Comparison of ENCODE assay signal across 1 cellular context in genomic region chr6:43723737-43724295, GRCh38.
A peak's percentile ranks its signal among the peaks of the same experiment; 100 is the strongest.
TF ChIP-seq lines count a peak whose summit lies in the region.

No MANE protein-coding gene starts in this region.

TF ChIP-seq in HepG2, 621 proteins besides CTCF, POLR2A, EP300 and RAD21 (continued from another document and continues in another):
- TF ChIP-seq LRRFIP1 (CRISPR knock-in tag; conservative IDR thresholded peaks at IDR 0.05) (no peak), ETV5 (CRISPR knock-in tag; IDR thresholded peaks at IDR 0.05; ENCODE audit: borderline replicate concordance) (peak; percentile 34; the same call in 1 of the 2 replicates), IKZF5 (CRISPR knock-in tag; IDR thresholded peaks at IDR 0.05) (no peak), FOXK1 (CRISPR knock-in tag; IDR thresholded peaks at IDR 0.05; ENCODE audit: borderline replicate concordance, low read depth) (peak; percentile 50; the same call in 1 of the 2 replicates), ZEB1 (IDR thresholded peaks at IDR 0.05; ENCODE audit: insufficient replicate concordance, low read depth) (no peak), ZSCAN25 (CRISPR knock-in tag; IDR thresholded peaks at IDR 0.05) (0 out of 2 replicates have a peak, but pooled peaks have one; percentile 8), ZNF510 (CRISPR knock-in tag; IDR thresholded peaks at IDR 0.05; ENCODE audit: low read depth) (no peak), NFKB2 (CRISPR knock-in tag; IDR thresholded peaks at IDR 0.05; ENCODE audit: borderline replicate concordance) (peak; percentile 32; the same call in 1 of the 2 replicates), ZNF782 (CRISPR knock-in tag; IDR thresholded peaks at IDR 0.05; ENCODE audit: borderline replicate concordance) (no peak), FOXO4 (CRISPR knock-in tag; conservative IDR thresholded peaks at IDR 0.05) (0 out of 2 replicates have a peak, but pooled peaks have one; percentile 68), ZNF713 (CRISPR knock-in tag; IDR thresholded peaks at IDR 0.05) (no peak), ZHX1 (CRISPR knock-in tag; IDR thresholded peaks at IDR 0.05; ENCODE audit: low read depth) (0 out of 2 replicates have a peak, but pooled peaks have one; percentile 24), ZNF772 (CRISPR knock-in tag; IDR thresholded peaks at IDR 0.05) (0 out of 2 replicates have a peak, but pooled peaks have one; percentile 6), SALL1 (CRISPR knock-in tag; IDR thresholded peaks at IDR 0.05) (peak; percentile 54; the same call in 1 of the 2 replicates), ZNF547 (CRISPR knock-in tag; IDR thresholded peaks at IDR 0.05) (no peak), AKNA (CRISPR knock-in tag; IDR thresholded peaks at IDR 0.05; ENCODE audit: borderline replicate concordance) (no peak), PAWR (CRISPR knock-in tag; IDR thresholded peaks at IDR 0.05; ENCODE audit: borderline replicate concordance) (no peak), ZBTB21 (CRISPR knock-in tag; IDR thresholded peaks at IDR 0.05) (no peak), NONO (IDR thresholded peaks at IDR 0.05) (no peak), NONO (CRISPR knock-in tag; conservative IDR thresholded peaks at IDR 0.05) (no peak), RERE (CRISPR knock-in tag; IDR thresholded peaks at IDR 0.05; ENCODE audit: low read depth) (no peak), BCL6 (CRISPR knock-in tag; IDR thresholded peaks at IDR 0.05) (no peak), ZNF709 (CRISPR knock-in tag; IDR thresholded peaks at IDR 0.05) (no peak), ZNF205 (CRISPR knock-in tag; IDR thresholded peaks at IDR 0.05) (peak; percentile 32; the same call in 1 of the 2 replicates), NCOA1 (CRISPR knock-in tag; IDR thresholded peaks at IDR 0.05) (0 out of 2 replicates have a peak, but pooled peaks have one; percentile 38), ZNF556 (CRISPR knock-in tag; IDR thresholded peaks at IDR 0.05; ENCODE audit: borderline replicate concordance) (no peak), ZNF614 (CRISPR knock-in tag; IDR thresholded peaks at IDR 0.05; ENCODE audit: borderline replicate concordance) (no peak), LCORL (IDR thresholded peaks at IDR 0.05) (no peak), LCORL (CRISPR knock-in tag; IDR thresholded peaks at IDR 0.05) (peak; percentile 90), ZNF615 (CRISPR knock-in tag; IDR thresholded peaks at IDR 0.05; ENCODE audit: borderline replicate concordance) (no peak), ZNF770 (CRISPR knock-in tag; IDR thresholded peaks at IDR 0.05) (no peak), MAFK (conservative IDR thresholded peaks at IDR 0.05 in 1 of 2, IDR thresholded peaks at IDR 0.05 in 1 of 2; ENCODE audit: low read length in 2 of 2) (no peak), TFAP4 (IDR thresholded peaks at IDR 0.05; ENCODE audit: borderline replicate concordance, low read depth) (no peak), POGZ (CRISPR knock-in tag; IDR thresholded peaks at IDR 0.05) (no peak), SP5 (CRISPR knock-in tag; IDR thresholded peaks at IDR 0.05; ENCODE audit: borderline replicate concordance, low read depth) (peak; percentile 58; the same call in 1 of the 2 replicates), ZNF678 (CRISPR knock-in tag; IDR thresholded peaks at IDR 0.05) (no peak)
